9 cellular contexts compared by ENCODE assay signal in the genomic region with DNA sequence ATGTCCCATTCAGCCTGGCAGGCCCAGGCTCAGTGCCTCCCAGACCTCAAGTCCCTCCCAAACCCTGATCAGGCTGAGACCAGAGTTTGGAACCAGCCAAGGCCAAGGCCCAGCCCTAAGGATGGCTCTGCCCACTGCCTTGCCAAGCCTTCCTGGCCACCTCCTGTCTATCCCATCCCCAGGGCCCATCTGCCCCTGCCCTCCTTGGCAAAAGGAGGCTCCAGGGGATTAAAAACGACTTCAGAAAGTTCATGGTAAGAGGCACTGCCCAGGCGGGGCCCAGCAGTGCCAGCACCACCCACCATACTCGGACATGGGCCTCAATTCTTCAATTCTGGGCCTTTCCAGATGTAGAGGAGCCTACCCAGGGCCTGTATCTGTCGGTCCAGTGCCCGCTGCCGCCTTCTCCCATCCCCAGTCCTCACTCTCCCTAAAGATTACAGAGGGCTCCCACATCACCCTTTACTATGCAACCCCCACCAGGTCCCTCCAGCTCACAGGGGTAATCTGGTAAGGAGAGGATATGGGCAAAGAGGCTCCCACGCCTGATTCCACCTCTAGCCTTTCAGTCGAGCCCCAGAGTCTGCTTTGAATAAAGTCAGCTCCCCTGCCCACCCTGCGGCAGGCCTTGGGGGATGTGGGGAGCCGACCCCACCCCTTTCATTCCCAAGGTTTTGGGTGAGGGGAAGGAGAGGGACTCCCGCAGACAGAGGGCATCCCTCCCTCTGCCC. TPM values are rescaled to one million over a fixed set of nuclear protein-coding genes. Genes with fewer than 3 reads are reported as not detected.
DNase-seq lines count a peak whose midpoint lies in the region; ATAC-seq and TF ChIP-seq lines count a peak whose summit lies in the region.
"Had no signal": no experiment of that assay in that cellular context is flagged by ENCODE, and none has a peak within 500 bp of the region (broad histone marks: within the 10 kb centered on the region; RNA-seq: fewer than 3 reads in every experiment).

No MANE protein-coding gene starts in this region.

- no peak for TF ChIP-seq POLR2A in esophagus muscularis mucosa (IDR thresholded peaks at IDR 0.05; ENCODE audit: low read depth)

- no peaks in the 10 kb centered on the region for H3K36me3 Mint-ChIP-seq in natural killer cell

- peak overlapping the region in 1 of 2 donors; percentile 63 for H3K27ac Mint-ChIP-seq in natural killer cell

- POLR2A ChIA-PET in PC-3 (lab: Charles Lee; ENCODE audit: unreplicated experiment) = no interaction called here

- H3K79me2 ChIP-seq in PC-3 (ENCODE audit: low read length) = peaks cover 38% of the 10 kb centered on the region

- peak overlapping the region; percentile 100 for H2AFZ ChIP-seq in PC-3 (ENCODE audit: low read length)

- no peak overlapping the region for H3K27ac ChIP-seq in PC-3 (ENCODE audit: low read length)
- peak overlapping the region; percentile 88 to 92 (median 89) for H3K27ac ChIP-seq in esophagus muscularis mucosa (replicated peaks in 1 of 4)
- H3K27ac ChIP-seq: neutrophil had no signal

- CTCF ChIA-PET in PC-3 (lab: Charles Lee) = no interaction called here

- TF ChIP-seq CTCF in PC-3 (conservative IDR thresholded peaks at IDR 0.05; ENCODE audit: low read depth, low read length) (no peak), esophagus muscularis mucosa (IDR thresholded peaks at IDR 0.05) (no peak), natural killer cell (IDR thresholded peaks at IDR 0.05) (no peak)

- DNase-seq in AG08395 (ENCODE audit: low spot score) = peak; percentile 35
- DNase-seq in PC-3 = no peak
- no peak for DNase-seq in esophagus muscularis mucosa (ENCODE audit: extremely low spot score)
- DNase-seq in natural killer cell = no peak

- H3K27me3 Mint-ChIP-seq in natural killer cell (ENCODE audit: low read depth in 2 of 2) = peaks cover 26 to 43% of the 10 kb centered on the region in 2 donors

- BruUV-seq in PC-3 (replicated peaks; lab: Mats Ljungman, UMichigan) = TSS peak; percentile 39

- H3K4me1 Mint-ChIP-seq in natural killer cell = peaks cover 0 to 25% of the 10 kb centered on the region in 2 donors

- H4K20me1 ChIP-seq in PC-3 (ENCODE audit: low read length) = no peaks in the 10 kb centered on the region

- peaks cover 16% of the 10 kb centered on the region for H3K4me1 ChIP-seq in PC-3 (ENCODE audit: insufficient read depth, low read length)
- peaks cover 42 to 45% (median 43%) of the 10 kb centered on the region in 4 donors for H3K4me1 ChIP-seq in esophagus muscularis mucosa

- H3F3A ChIP-seq in PC-3 (ENCODE audit: low read length, unreplicated experiment) = no peaks in the 10 kb centered on the region

- H3K9ac ChIP-seq in PC-3 (ENCODE audit: low read length) = peak overlapping the region; percentile 77

- H3K9me3 ChIP-seq in PC-3 (ENCODE audit: low read length) = no peaks in the 10 kb centered on the region
- H3K9me3 ChIP-seq in esophagus muscularis mucosa = no peaks in the 10 kb centered on the region
- H3K9me3 ChIP-seq: neutrophil had no signal

- H3K4me3 Mint-ChIP-seq in natural killer cell = peak overlapping the region; percentile 78

- H3K27me3 ChIP-seq in PC-3 (ENCODE audit: low read length) (no peaks in the 10 kb centered on the region), esophagus muscularis mucosa (no peaks in the 10 kb centered on the region)

- peak overlapping the region; percentile 99 for H3K4me3 ChIP-seq in PC-3 (ENCODE audit: low read length)
- H3K4me3 ChIP-seq in esophagus muscularis mucosa = peak overlapping the region; percentile 93 to 97 (median 97)

- H3K9me3 Mint-ChIP-seq in natural killer cell = no peaks in the 10 kb centered on the region

- intact Hi-C loops in PC-3 (cut with micrococcal nuclease) = no loop called here
- intact Hi-C loops in esophagus muscularis mucosa (cut with DNase I) = no loop called here
- intact Hi-C loops in natural killer cell (cut with micrococcal nuclease) = no loop called here

- H3K36me3 ChIP-seq in PC-3 (ENCODE audit: low read depth, low read length) (no peaks in the 10 kb centered on the region), esophagus muscularis mucosa (peaks cover 0 to 4% (median 3%) of the 10 kb centered on the region in 4 donors)
- H3K36me3 ChIP-seq: neutrophil had no signal

- peak overlapping the region; percentile 100 for H3K4me2 ChIP-seq in PC-3 (ENCODE audit: low read length)

- WGBS in esophagus muscularis mucosa = 22% methylated on average over 9 of the region's 11 CpGs

- H3K9me2 ChIP-seq in PC-3 (replicated peaks; ENCODE audit: low read length) = no peaks in the 10 kb centered on the region

- no peak for TF ChIP-seq EP300 in esophagus muscularis mucosa (IDR thresholded peaks at IDR 0.05)

- peak; percentile 31 for ATAC-seq in PC-3
- no peak for ATAC-seq in natural killer cell
- ATAC-seq in GM21529 (IDR thresholded peaks at IDR 0.05; ENCODE audit: unreplicated experiment) = no peak
- no peak for ATAC-seq in HG03039 (IDR thresholded peaks at IDR 0.05; ENCODE audit: unreplicated experiment)
- ATAC-seq in GM18861 (IDR thresholded peaks at IDR 0.05; ENCODE audit: unreplicated experiment) = no peak
- ATAC-seq in HG03354 (IDR thresholded peaks at IDR 0.05; ENCODE audit: poor library complexity, severe bottlenecking, unreplicated experiment) = no peak

RNA-seq across cellular contexts. Expression of a gene that starts 0.9 kb away (rescaled TPM):
- 19.0 and 24.4 TPM in 2 replicates for total RNA-seq in PC-3 (2014; rRNA removed)
- 10 to 100 TPM; 17.9 to 35.5 (median 24.0) TPM for total RNA-seq in esophagus muscularis mucosa
- total RNA-seq in natural killer cell = 1 to 10 TPM in 1 of 3 donors, under 1 TPM in 2; 0.20 to 1.1 (median 0.31) TPM

RNA-seq across cellular contexts. Expression of a gene that starts 30.3 kb away (rescaled TPM):
- 21.4 and 32.9 TPM in 2 replicates for total RNA-seq in PC-3 (2014; rRNA removed)
- 10 to 100 TPM; 11.6 to 41.0 (median 28.4) TPM for total RNA-seq in esophagus muscularis mucosa
- 10 to 100 TPM in 2 of 3 donors, 1 to 10 TPM in 1; 7.2 to 12.4 (median 12.2) TPM for total RNA-seq in natural killer cell
